In the genomic region with DNA sequence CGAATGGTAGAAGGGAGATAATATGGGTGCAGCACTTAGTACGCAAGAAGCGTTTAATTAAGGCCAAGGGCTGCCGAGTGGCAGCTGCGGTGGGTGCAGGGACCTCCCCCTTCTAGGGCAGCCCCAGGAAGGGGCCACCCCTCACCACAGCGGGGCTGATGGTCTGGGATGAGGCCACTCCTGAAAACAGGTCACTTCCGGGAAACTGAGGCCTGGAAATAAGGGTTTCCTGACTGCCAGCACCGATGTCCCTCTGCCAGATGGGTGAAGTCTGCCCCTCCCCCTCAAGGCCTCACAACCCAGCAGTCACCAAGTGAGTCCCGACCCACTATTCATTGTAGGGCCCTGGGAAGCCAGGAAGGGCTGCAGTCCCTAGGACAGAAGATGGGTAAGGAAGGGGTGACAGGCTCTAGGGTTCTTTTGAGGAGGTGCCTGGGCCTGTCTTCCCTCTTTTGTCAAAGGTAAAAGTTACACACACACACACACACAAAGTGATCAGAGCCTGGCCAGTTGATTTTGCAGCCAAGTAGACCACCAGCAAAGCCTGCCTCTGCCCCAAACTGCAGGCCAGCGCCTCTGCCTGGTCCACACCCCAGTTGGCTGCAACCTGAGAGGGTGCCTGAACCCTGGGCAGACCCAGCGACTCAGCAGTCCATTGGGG, we compare ENCODE assay signal across 8 cellular contexts. TPM values are rescaled to one million over a fixed set of nuclear protein-coding genes. Genes with fewer than 3 reads are reported as not detected.
DNase-seq lines count a peak whose midpoint lies in the region; ATAC-seq and TF ChIP-seq lines count a peak whose summit lies in the region.

No MANE protein-coding gene starts in this region.

- H3K27ac ChIP-seq in neural progenitor cell, result peak overlapping the region; percentile 89

- peak overlapping the region; percentile 76 to 87 for H3K4me3 Mint-ChIP-seq in CD14-positive monocyte
- H3K4me3 Mint-ChIP-seq in neural progenitor cell, result peak overlapping the region; percentile 80

- H3F3A ChIP-seq in neural progenitor cell (ENCODE audit: low read depth), result peaks cover 25% of the 10 kb centered on the region

- in situ Hi-C loops in GM13977 (cut with MboI; ENCODE audit: low pct_unique_long_range_greater_than_20kb, low sequenced_read_pairs, unreplicated experiment), result no loop called here

- peaks cover 80% of the 10 kb centered on the region for H3K79me2 ChIP-seq in neural progenitor cell (ENCODE audit: low read depth)

- DNase-seq in CD14-positive monocyte (ENCODE audit: low spot score) (no peak), RPMI8226 (peak; percentile 47), neural progenitor cell (ENCODE audit: low spot score) (peak; percentile 37), GM13977 (ENCODE audit: low spot score) (no peak), NCI-H2227 (lab: John Stamatoyannopoulos, UW; ENCODE audit: unreplicated experiment) (no peak), EL (no peak)

- H3K36me3 ChIP-seq in endocrine pancreas (ENCODE audit: control insufficient read depth, insufficient read depth, low read length) (no peaks in the 10 kb centered on the region), neural progenitor cell (no peaks in the 10 kb centered on the region)

- H3K27me3 Mint-ChIP-seq in CD14-positive monocyte (ENCODE audit: low read depth in 3 of 3) (peaks cover 0 to 9% (median 5%) of the 10 kb centered on the region in 3 donors), neural progenitor cell (ENCODE audit: insufficient read depth, low read depth) (peaks cover 3% of the 10 kb centered on the region)

- H3K4me1 ChIP-seq in endocrine pancreas (ENCODE audit: control insufficient read depth, insufficient read depth, low read length) (no peaks in the 10 kb centered on the region), neural progenitor cell (peaks cover 41% of the 10 kb centered on the region)

- peak overlapping the region; percentile 64 to 93 (median 87) for H3K27ac Mint-ChIP-seq in CD14-positive monocyte
- peak overlapping the region; percentile 94 for H3K27ac Mint-ChIP-seq in neural progenitor cell

- peaks cover 0 to 2% (median 0%) of the 10 kb centered on the region in 7 donors for H3K9me3 Mint-ChIP-seq in CD14-positive monocyte
- no peaks in the 10 kb centered on the region for H3K9me3 Mint-ChIP-seq in neural progenitor cell

- TF ChIP-seq CTCF in CD14-positive monocyte (IDR thresholded peaks at IDR 0.05) (no peak), neural progenitor cell (IDR thresholded peaks at IDR 0.05) (no peak), GM13977 (IDR thresholded peaks at IDR 0.05; ENCODE audit: extremely low read depth, insufficient read depth, missing control alignments) (no peak)

- H2AFZ ChIP-seq in neural progenitor cell (replicated peaks), result no peak overlapping the region

- H3K27me3 ChIP-seq in endocrine pancreas (ENCODE audit: control insufficient read depth, insufficient read depth, low read length) (no peaks in the 10 kb centered on the region), neural progenitor cell (no peaks in the 10 kb centered on the region)

- peaks cover 90% of the 10 kb centered on the region for H4K20me1 ChIP-seq in neural progenitor cell (ENCODE audit: low read depth)

- peak overlapping the region; percentile 71 for H3K4me2 ChIP-seq in neural progenitor cell

- peak overlapping the region; percentile 19 for H3K4me3 ChIP-seq in endocrine pancreas (ENCODE audit: control insufficient read depth, insufficient read depth, low read length)
- H3K4me3 ChIP-seq in neural progenitor cell, result peak overlapping the region; percentile 25

- peaks cover 61% of the 10 kb centered on the region for H3K4me1 Mint-ChIP-seq in CD14-positive monocyte
- H3K4me1 Mint-ChIP-seq in neural progenitor cell, result peaks cover 73% of the 10 kb centered on the region

- ATAC-seq in GM21717 (IDR thresholded peaks at IDR 0.05; ENCODE audit: unreplicated experiment), result peak; percentile 7

- peak overlapping the region; percentile 38 for H3K9ac ChIP-seq in endocrine pancreas (ENCODE audit: control insufficient read depth, insufficient read depth, low read length)
- no peak overlapping the region for H3K9ac ChIP-seq in neural progenitor cell

- H3K36me3 Mint-ChIP-seq in CD14-positive monocyte (peaks cover 28 to 40% of the 10 kb centered on the region in 2 donors), neural progenitor cell (peaks cover 3% of the 10 kb centered on the region)

- intact Hi-C loops in CD14-positive monocyte (cut with micrococcal nuclease), result loop anchor here in 1 of 2 donors (2.0 kb wide), 1 partner anchor 15 kb away; no protein-coding TSS in a partner anchor

- H3K9me3 ChIP-seq in endocrine pancreas (ENCODE audit: control insufficient read depth, low read length) (no peaks in the 10 kb centered on the region), neural progenitor cell (ENCODE audit: low read depth) (no peaks in the 10 kb centered on the region)

RNA-seq across cellular contexts. Expression of a gene that starts 12.5 kb away (rescaled TPM):
- 10 to 100 TPM in 1 of 2 donors, 1 to 10 TPM in 1; 7.6 to 10.5 TPM for polyA plus RNA-seq in CD14-positive monocyte
- total RNA-seq in neural progenitor cell (ENCODE audit: low replicate concordance), result 12.7 and 41.0 TPM in 2 replicates

Comparison
In these comparisons a context has a peak if more than half of its experiments do, and no peak if none do; other contexts are left out.
1. DNase-seq: peak in RPMI8226 (single experiment) and neural progenitor cell (single experiment); none in CD14-positive monocyte (single experiment), GM13977 (single experiment), NCI-H2227 (single experiment) and EL (single experiment).